In genomic region chr1:26284597-26285351, GRCh38 we compare ENCODE assay signal across 8 cellular contexts. TPM values are rescaled to one million over a fixed set of nuclear protein-coding genes. Genes with fewer than 3 reads are reported as not detected.
DNase-seq lines count a peak whose midpoint lies in the region; ATAC-seq and TF ChIP-seq lines count a peak whose summit lies in the region.

No MANE protein-coding gene starts in this region.

- DNase-seq in DMS 273 (lab: John Stamatoyannopoulos, UW; ENCODE audit: unreplicated experiment) = peak; percentile 83
- DNase-seq in DMS 273 treated with DMSO at 0.1 percent for 48 hours (lab: John Stamatoyannopoulos, UW) = no peak
- DNase-seq in WERI-Rb-1 = peak; percentile 77
- DNase-seq in T47D (ENCODE audit: low read depth in 1 of 2, low spot score in 1 of 2) = peak; percentile 50 to 56
- DNase-seq in left lobe of liver (ENCODE audit: low spot score) = no peak
- peak; percentile 95 for DNase-seq in stimulated activated CD4-positive, alpha-beta T cell treated with anti-CD3 and anti-CD28 coated beads, Interleukin-4, amount 100 ng/mL, for 1 hour
- no peak for DNase-seq in NCI-H2029 treated with DMSO at 0.1 percent for 48 hours (lab: John Stamatoyannopoulos, UW)

- H3K4me1 ChIP-seq in Loucy (ENCODE audit: insufficient read depth, low read length, poor library complexity, severe bottlenecking) = peaks cover 82% of the 10 kb centered on the region

- peak; percentile 66 for ATAC-seq in left lobe of liver

- H3K27me3 ChIP-seq in Loucy (ENCODE audit: insufficient read depth, low read length, poor library complexity, severe bottlenecking) (no peaks in the 10 kb centered on the region), WERI-Rb-1 (ENCODE audit: insufficient read depth, low read depth, severe bottlenecking) (no peaks in the 10 kb centered on the region)

- H3K79me2 ChIP-seq in Loucy (ENCODE audit: insufficient read depth, low read length) = peaks cover 39% of the 10 kb centered on the region

- peak overlapping the region; percentile 88 for H3K9ac ChIP-seq in Loucy (ENCODE audit: low read depth, low read length, poor library complexity, severe bottlenecking)

- H4K20me1 ChIP-seq in Loucy (ENCODE audit: insufficient read depth, low read length, poor library complexity, severe bottlenecking) = peaks cover 9% of the 10 kb centered on the region

- H3F3A ChIP-seq in Loucy (ENCODE audit: low read depth) = peaks cover 26% of the 10 kb centered on the region

- H3K9me3 ChIP-seq in Loucy (ENCODE audit: insufficient read depth, low read depth, low read length) = no peaks in the 10 kb centered on the region
- H3K9me3 ChIP-seq in WERI-Rb-1 (ENCODE audit: severe bottlenecking) = no peaks in the 10 kb centered on the region

- H3K36me3 ChIP-seq in Loucy (ENCODE audit: insufficient read depth, low read length) (no peaks in the 10 kb centered on the region), WERI-Rb-1 (peaks cover 13% of the 10 kb centered on the region)

- H2AFZ ChIP-seq in Loucy (ENCODE audit: low read length) = no peak overlapping the region

- TF ChIP-seq CTCF in Loucy (conservative IDR thresholded peaks at IDR 0.05; ENCODE audit: low read length) = peak; percentile 97
- TF ChIP-seq CTCF in WERI-Rb-1 (IDR thresholded peaks at IDR 0.05; ENCODE audit: low read depth, low read length) = peak; percentile 96

- no peaks in the 10 kb centered on the region for H3K9me2 ChIP-seq in Loucy (replicated peaks; ENCODE audit: low read depth, low read length)

- H3K27ac ChIP-seq in WERI-Rb-1 = peak overlapping the region; percentile 47

- H3K4me3 ChIP-seq in Loucy (ENCODE audit: low read length, poor library complexity, severe bottlenecking) = peak overlapping the region; percentile 45
- no peak overlapping the region for H3K4me3 ChIP-seq in WERI-Rb-1 (ENCODE audit: low read depth, low read length)

- H3K4me2 ChIP-seq in Loucy (ENCODE audit: low read depth, low read length, poor library complexity, severe bottlenecking) = peak overlapping the region; percentile 88

- in situ Hi-C loops in T47D (cut with HindIII; ENCODE audit: low pct_unique_long_range_greater_than_20kb, low sequenced_read_pairs) = no loop called here

RNA-seq across cellular contexts. Expression of gene SH3BGRL3, which starts 4.9 kb away (rescaled TPM):
- 31.5 TPM for total RNA-seq in left lobe of liver

RNA-seq across cellular contexts. Expression of gene UBXN11, which starts 21.7 kb away (rescaled TPM):
- 7.8 TPM for total RNA-seq in left lobe of liver

RNA-seq across cellular contexts. Expression of gene CD52, which starts 33.0 kb away (rescaled TPM):
- 3.0 TPM for total RNA-seq in left lobe of liver

RNA-seq across cellular contexts. Expression of gene CEP85, which starts 50.8 kb away (rescaled TPM):
- total RNA-seq in left lobe of liver = 5.5 TPM

Comparison
In these comparisons a context has a peak if more than half of its experiments do, and no peak if none do; other contexts are left out.
1. DNase-seq: peak in DMS 273 (single experiment), WERI-Rb-1 (single experiment), T47D (2 of 2) and stimulated activated CD4-positive, alpha-beta T cell treated with anti-CD3 and anti-CD28 coated beads, Interleukin-4, amount 100 ng/mL, for 1 hour (single experiment); none in DMS 273 treated with DMSO at 0.1 percent for 48 hours (single experiment), left lobe of liver (single experiment) and NCI-H2029 treated with DMSO at 0.1 percent for 48 hours (single experiment).